9 cellular contexts compared by ENCODE assay signal in the genomic region with DNA sequence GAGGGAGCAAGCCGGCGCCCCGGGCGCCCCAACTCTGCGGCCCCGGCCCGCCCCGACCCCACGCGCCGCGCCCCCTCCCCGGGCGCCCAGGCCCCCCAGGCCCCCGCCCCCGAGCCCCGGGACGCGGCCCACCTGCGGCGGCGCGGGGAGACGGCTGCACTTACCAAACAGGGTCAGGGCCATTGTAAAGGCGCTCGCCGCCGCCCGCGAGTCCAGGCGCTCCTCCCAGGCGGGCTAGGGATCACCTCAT. TPM values are rescaled to one million over a fixed set of nuclear protein-coding genes. Genes with fewer than 3 reads are reported as not detected.
DNase-seq lines count a peak whose midpoint lies in the region; ATAC-seq and TF ChIP-seq lines count a peak whose summit lies in the region.
"Had no signal": no experiment of that assay in that cellular context is flagged by ENCODE, and none has a peak within 500 bp of the region (broad histone marks: within the 10 kb centered on the region; RNA-seq: fewer than 3 reads in every experiment).

No MANE protein-coding gene starts in this region.

- ATAC-seq in HG03039 (IDR thresholded peaks at IDR 0.05; ENCODE audit: unreplicated experiment) (peak; percentile 8), GM19035 (IDR thresholded peaks at IDR 0.05; ENCODE audit: unreplicated experiment) (no peak)
- peak; percentile 42 for ATAC-seq in activated CD8-positive, alpha-beta T cell treated with anti-CD3 and anti-CD28 coated beads for 36 hours

- no peaks in the 10 kb centered on the region for H3K79me2 ChIP-seq in smooth muscle cell (ENCODE audit: low read depth)

- no peak overlapping the region for H3K27ac ChIP-seq in iPS DF 6.9 (ENCODE audit: low read length)
- H3K27ac ChIP-seq in smooth muscle cell (ENCODE audit: low read depth): no peak overlapping the region
- H3K27ac ChIP-seq: 22Rv1 had no signal

- WGBS in iPS DF 6.9 (ENCODE audit: insufficient coverage, insufficient read length): no CpG with 5 or more reads among the region's 32 CpGs
- 0% methylated on average over 5 of the region's 32 CpGs for WGBS in smooth muscle cell (ENCODE audit: low lambda C conversion rate)

- CTCF ChIA-PET in activated CD8-positive, alpha-beta T cell treated with anti-CD3 and anti-CD28 coated beads for 36 hours (lab: Charles Lee): interaction anchor here (1.0 to 1.7 kb wide), 6 partner anchors 16 to 307 kb away, joined by 3 to 9 read pairs (median 4); no protein-coding TSS in a partner anchor

- no peaks in the 10 kb centered on the region for H3K36me3 Mint-ChIP-seq in activated CD8-positive, alpha-beta T cell treated with anti-CD3 and anti-CD28 coated beads for 36 hours (ENCODE audit: low read depth)

- H3K4me3 ChIP-seq in iPS DF 6.9 (ENCODE audit: low read length) (peak overlapping the region; percentile 78; the same call in 1 of the 2 replicates), smooth muscle cell (peak overlapping the region; percentile 64)

- no peaks in the 10 kb centered on the region for H3F3A ChIP-seq in smooth muscle cell (ENCODE audit: low read depth)

- H2AFZ ChIP-seq in smooth muscle cell (ENCODE audit: low read depth): peak overlapping the region; percentile 60

- peaks cover 60% of the 10 kb centered on the region for H3K27me3 Mint-ChIP-seq in activated CD8-positive, alpha-beta T cell treated with anti-CD3 and anti-CD28 coated beads for 36 hours

- TF ChIP-seq CTCF in activated CD8-positive, alpha-beta T cell treated with anti-CD3 and anti-CD28 coated beads for 36 hours (IDR thresholded peaks at IDR 0.05): no peak
- no peak for TF ChIP-seq CTCF in smooth muscle cell (IDR thresholded peaks at IDR 0.05; ENCODE audit: borderline replicate concordance, insufficient read depth, poor library complexity, severe bottlenecking)

- no peak overlapping the region for H3K9ac ChIP-seq in smooth muscle cell (ENCODE audit: low read depth)

- DNase-seq in DMS 273 (lab: John Stamatoyannopoulos, UW; ENCODE audit: unreplicated experiment) (peak; percentile 80), DMS 273 treated with DMSO at 0.1 percent for 48 hours (lab: John Stamatoyannopoulos, UW) (no peak), iPS DF 6.9 (ENCODE audit: low read depth, low spot score) (no peak), smooth muscle cell (lab: John Stamatoyannopoulos, UW; ENCODE audit: unreplicated experiment) (no peak), NCI-H1694 (lab: John Stamatoyannopoulos, UW) (no peak)
- no peak for DNase-seq in activated CD8-positive, alpha-beta T cell treated with anti-CD3 and anti-CD28 coated beads for 36 hours

- H3K27me3 ChIP-seq in iPS DF 6.9 (ENCODE audit: control insufficient read depth, insufficient read depth, low read length): no peaks in the 10 kb centered on the region
- H3K27me3 ChIP-seq in smooth muscle cell (ENCODE audit: low read depth): peaks cover 41% of the 10 kb centered on the region

- H3K36me3 ChIP-seq in iPS DF 6.9 (ENCODE audit: control insufficient read depth, insufficient read depth, low read length): no peaks in the 10 kb centered on the region
- no peaks in the 10 kb centered on the region for H3K36me3 ChIP-seq in smooth muscle cell (ENCODE audit: low read depth)

- peak overlapping the region; percentile 73 for H3K4me3 Mint-ChIP-seq in activated CD8-positive, alpha-beta T cell treated with anti-CD3 and anti-CD28 coated beads for 36 hours

- H3K27ac Mint-ChIP-seq in activated CD8-positive, alpha-beta T cell treated with anti-CD3 and anti-CD28 coated beads for 36 hours: no peak overlapping the region

- POLR2A ChIA-PET in activated CD8-positive, alpha-beta T cell treated with anti-CD3 and anti-CD28 coated beads for 36 hours (lab: Charles Lee): no interaction called here

- H3K4me2 ChIP-seq in smooth muscle cell: peak overlapping the region; percentile 99

- peaks cover 2% of the 10 kb centered on the region for H3K4me1 Mint-ChIP-seq in activated CD8-positive, alpha-beta T cell treated with anti-CD3 and anti-CD28 coated beads for 36 hours (ENCODE audit: low read depth)

- H3K4me1 ChIP-seq in iPS DF 6.9 (ENCODE audit: control insufficient read depth, insufficient read depth, low read length): no peaks in the 10 kb centered on the region; the same call in 1 of the 2 replicates
- peaks cover 35% of the 10 kb centered on the region for H3K4me1 ChIP-seq in smooth muscle cell (ENCODE audit: low read depth)

- H4K20me1 ChIP-seq in smooth muscle cell (ENCODE audit: low read depth): no peaks in the 10 kb centered on the region

- intact Hi-C loops in activated CD8-positive, alpha-beta T cell treated with anti-CD3 and anti-CD28 coated beads for 36 hours (cut with micrococcal nuclease): no loop called here

- H3K9me3 ChIP-seq in iPS DF 6.9 (ENCODE audit: control insufficient read depth, insufficient read depth, low read length) (no peaks in the 10 kb centered on the region), smooth muscle cell (replicated peaks; ENCODE audit: low read depth) (no peaks in the 10 kb centered on the region)

- H3K9me3 Mint-ChIP-seq in activated CD8-positive, alpha-beta T cell treated with anti-CD3 and anti-CD28 coated beads for 36 hours: no peaks in the 10 kb centered on the region

RNA-seq across cellular contexts. Expression of a gene that starts 0.5 kb away (rescaled TPM):
- total RNA-seq in activated CD8-positive, alpha-beta T cell treated with anti-CD3 and anti-CD28 coated beads for 36 hours: 1 to 10 TPM; 2.9 to 3.0 TPM
- total RNA-seq in smooth muscle cell: 33.5 and 40.4 TPM in 2 replicates
- polyA plus RNA-seq in smooth muscle cell: 30.2 and 44.8 TPM in 2 replicates
